Comparison of ENCODE assay signal across 23 cellular contexts in genomic region chr14:26930576-26930975, GRCh38.
"Had no signal": no experiment of that assay in that cellular context is flagged by ENCODE, and none has a peak within 500 bp of the region (broad histone marks: within the 10 kb centered on the region; RNA-seq: fewer than 3 reads in every experiment).

No MANE protein-coding gene starts in this region.

- H3K4me3 ChIP-seq: coronary artery, dorsolateral prefrontal cortex, esophagus squamous epithelium, gastrocnemius medialis, heart right ventricle, left lung, lower lobe of right lung, mucosa of descending colon had no signal

- H3K4me1 ChIP-seq: esophagus squamous epithelium, gastrocnemius medialis, heart right ventricle, left lung, lower lobe of right lung had no signal

- ATAC-seq: esophagus mucosa; gastrocnemius medialis; heart right ventricle; left cardiac atrium; left lung; left ventricle myocardium superior; lower lobe of right lung; mucosa of descending colon; naive thymus-derived CD8-positive, alpha-beta T cell had no signal

- H3K27me3 ChIP-seq: dorsolateral prefrontal cortex, esophagus squamous epithelium, gastrocnemius medialis, heart right ventricle, left lung had no signal

- H3K36me3 ChIP-seq: esophagus squamous epithelium, gastrocnemius medialis, heart right ventricle, left lung, lower lobe of right lung had no signal

- DNase-seq: dermis blood vessel endothelial cell; dorsolateral prefrontal cortex; effector CD4-positive, alpha-beta T cell; effector memory CD4-positive, alpha-beta T cell; erythroblast; esophagus squamous epithelium; foreskin fibroblast; gastrocnemius medialis; glutamatergic neuron; head of caudate nucleus; heart right ventricle; hippocampal formation; left cardiac atrium; left lung; left ventricle myocardium superior; lower lobe of right lung; mesenchymal stem cell; mucosa of descending colon; naive B cell; naive thymus-derived CD8-positive, alpha-beta T cell had no signal

- H3K9me3 ChIP-seq: esophagus squamous epithelium, gastrocnemius medialis, heart right ventricle, left lung, lower lobe of right lung, mucosa of descending colon had no signal

- H3K27ac ChIP-seq: coronary artery, dorsolateral prefrontal cortex, epithelial cell of prostate, esophagus squamous epithelium, gastrocnemius medialis, heart right ventricle, left lung, lower lobe of right lung had no signal
